8 cellular contexts compared by ENCODE assay signal in genomic region chr2:169584005-169584877, GRCh38. TPM values are rescaled to one million over a fixed set of nuclear protein-coding genes. Genes with fewer than 3 reads are reported as not detected.
DNase-seq lines count a peak whose midpoint lies in the region; ATAC-seq and TF ChIP-seq lines count a peak whose summit lies in the region.

Gene PPIG, plus strand, starts transcription at chr2:169584351. Its CDS starts 19,691 bp downstream, at chr2:169604042.

- peaks cover 3% of the 10 kb centered on the region for H3K27me3 ChIP-seq in foreskin keratinocyte
- H3K27me3 ChIP-seq in neural progenitor cell, result peaks cover 5% of the 10 kb centered on the region

- H4K20me1 ChIP-seq in neural progenitor cell (ENCODE audit: low read depth), result peaks cover 16% of the 10 kb centered on the region

- peaks cover 12% of the 10 kb centered on the region for H3K36me3 Mint-ChIP-seq in neural progenitor cell

- DNase-seq in EL, result peak; percentile 89
- DNase-seq in H4 (ENCODE audit: low spot score), result peak; percentile 93
- peak; percentile 91 for DNase-seq in LoVo (ENCODE audit: low spot score)
- DNase-seq in SIG-M5 (lab: John Stamatoyannopoulos, UW), result peak; percentile 75
- DNase-seq in activated gamma-delta T cell treated with Interleukin-2 at 50 U/mL for 16 hours, result peak; percentile 79
- peak; percentile 74 to 83 for DNase-seq in foreskin keratinocyte
- DNase-seq in neural progenitor cell (ENCODE audit: low spot score), result peak; percentile 91
- peak; percentile 85 for DNase-seq in stromal cell of bone marrow (ENCODE audit: low read depth)

- H3K4me3 ChIP-seq in neural progenitor cell, result peak within 1 kb of the TSS; percentile 75

- peak within 1 kb of the TSS; percentile 96 for H2AFZ ChIP-seq in neural progenitor cell (replicated peaks)

- peaks cover 6% of the 10 kb centered on the region for H3K27me3 Mint-ChIP-seq in neural progenitor cell (ENCODE audit: insufficient read depth, low read depth)

- H3K27ac Mint-ChIP-seq in neural progenitor cell, result peak within 1 kb of the TSS; percentile 99

- peaks cover 10% of the 10 kb centered on the region for H3K4me1 ChIP-seq in foreskin keratinocyte
- peaks cover 10% of the 10 kb centered on the region for H3K4me1 ChIP-seq in neural progenitor cell

- H3K36me3 ChIP-seq in neural progenitor cell, result no peaks in the 10 kb centered on the region

- peaks cover 51% of the 10 kb centered on the region for H3K79me2 ChIP-seq in neural progenitor cell (ENCODE audit: low read depth)

- H3K9me3 ChIP-seq in neural progenitor cell (ENCODE audit: low read depth), result no peaks in the 10 kb centered on the region

- ATAC-seq in foreskin keratinocyte, result peak; percentile 93

- H3K9me3 Mint-ChIP-seq in neural progenitor cell, result peaks cover 20% of the 10 kb centered on the region

- peaks cover 14% of the 10 kb centered on the region for H3F3A ChIP-seq in neural progenitor cell (ENCODE audit: low read depth)

- peak within 1 kb of the TSS; percentile 79 for H3K9ac ChIP-seq in neural progenitor cell

- H3K4me2 ChIP-seq in neural progenitor cell, result peak within 1 kb of the TSS; percentile 97

- peak within 1 kb of the TSS; percentile 100 for H3K4me3 Mint-ChIP-seq in neural progenitor cell

- TF ChIP-seq CTCF in foreskin keratinocyte (conservative IDR thresholded peaks at IDR 0.05), result no peak
- no peak for TF ChIP-seq CTCF in neural progenitor cell (IDR thresholded peaks at IDR 0.05)

- peaks cover 11% of the 10 kb centered on the region for H3K4me1 Mint-ChIP-seq in neural progenitor cell

- H3K27ac ChIP-seq in foreskin keratinocyte (peak within 1 kb of the TSS; percentile 95), neural progenitor cell (peak within 1 kb of the TSS; percentile 89)

RNA-seq across cellular contexts. Expression of gene PPIG, which starts in this region (rescaled TPM):
- total RNA-seq in H4 (2014; rRNA removed; shearing (Covaris generic)), result 15.8 and 21.3 TPM in 2 replicates
- total RNA-seq in foreskin keratinocyte (34.6 and 41.4 TPM in 2 replicates), neural progenitor cell (ENCODE audit: low replicate concordance) (50.0 and 88.4 TPM in 2 replicates)
- 24.0 and 31.2 TPM in 2 replicates for polyA plus RNA-seq in foreskin keratinocyte

Comparison
In these comparisons a context has a peak if more than half of its experiments do, and no peak if none do; other contexts are left out.
1. Peak in every context shown above with its lines: DNase-seq, ATAC-seq, H3K4me3 ChIP-seq and H3K27ac ChIP-seq.